In the genomic region with DNA sequence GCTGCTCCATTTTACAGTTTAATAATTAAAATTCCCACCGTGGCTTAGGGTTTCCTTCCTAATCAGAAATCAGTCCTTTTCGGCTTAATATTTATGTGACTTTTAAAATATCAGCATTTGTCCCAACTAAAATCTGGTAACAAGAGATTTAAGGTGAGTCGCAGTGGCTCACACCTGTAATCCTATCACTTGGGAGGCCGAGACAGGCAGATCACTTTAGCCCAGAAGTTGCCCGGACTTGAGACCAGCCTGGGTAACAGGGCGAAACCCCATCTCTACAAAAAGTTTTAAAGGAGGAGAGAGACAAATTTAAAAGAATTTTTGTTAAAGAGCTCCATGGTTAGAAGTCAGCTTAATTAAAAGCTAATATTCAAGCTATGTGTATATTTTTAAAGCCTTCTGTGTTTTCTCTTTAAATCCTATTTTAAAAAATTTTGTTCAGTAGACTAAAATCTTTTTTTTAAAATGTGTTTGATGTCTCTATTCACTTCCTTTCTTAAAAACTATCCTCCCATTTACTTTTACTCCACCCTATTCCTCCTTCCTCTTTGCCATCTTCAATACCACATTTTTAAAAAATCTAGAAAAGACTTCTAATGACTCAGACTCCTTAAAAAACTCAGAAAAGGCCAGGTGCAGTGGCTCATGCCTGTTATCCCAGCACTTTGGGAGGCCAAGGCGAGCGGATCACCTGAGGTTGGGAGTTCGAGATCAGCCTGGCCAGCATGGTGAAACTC, we compare ENCODE assay signal across 15 cellular contexts. TPM values are rescaled to one million over a fixed set of nuclear protein-coding genes. Genes with fewer than 3 reads are reported as not detected.
DNase-seq lines count a peak whose midpoint lies in the region; ATAC-seq and TF ChIP-seq lines count a peak whose summit lies in the region.
"Had no signal": no experiment of that assay in that cellular context is flagged by ENCODE, and none has a peak within 500 bp of the region (broad histone marks: within the 10 kb centered on the region; RNA-seq: fewer than 3 reads in every experiment).

No MANE protein-coding gene starts in this region.

- no peaks in the 10 kb centered on the region for H3K4me1 ChIP-seq in breast epithelium
- H3K4me1 ChIP-seq in RWPE2 (ENCODE audit: insufficient read depth, poor library complexity, severe bottlenecking) = peaks cover 7% of the 10 kb centered on the region
- H3K4me1 ChIP-seq: SJCRH30 had no signal

- H3K27ac Mint-ChIP-seq in MCF 10A (ENCODE audit: low read depth, unreplicated experiment) = peak overlapping the region; percentile 39

- no peaks in the 10 kb centered on the region for H3K4me1 Mint-ChIP-seq in MCF 10A (ENCODE audit: insufficient read depth, unreplicated experiment)

- TF ChIP-seq POLR2A in breast epithelium (IDR thresholded peaks at IDR 0.05) = no peak

- no peak overlapping the region for H3K27ac ChIP-seq in breast epithelium
- no peak overlapping the region for H3K27ac ChIP-seq in RWPE2 (ENCODE audit: poor library complexity, severe bottlenecking)
- H3K27ac ChIP-seq in epithelial cell of prostate = peak overlapping the region; percentile 32
- H3K27ac ChIP-seq: SJCRH30 had no signal

- H3K4me3 ChIP-seq in breast epithelium (no peak overlapping the region), RWPE2 (ENCODE audit: severe bottlenecking) (no peak overlapping the region)
- H3K4me3 ChIP-seq: SJCRH30 had no signal

- ATAC-seq in RWPE2 (ENCODE audit: low read depth) (peak; percentile 63), GM21360 (IDR thresholded peaks at IDR 0.05; ENCODE audit: unreplicated experiment) (no peak), HG03135 (IDR thresholded peaks at IDR 0.05; ENCODE audit: unreplicated experiment) (no peak)

- intact Hi-C loops in MCF 10A (cut with micrococcal nuclease) = no loop called here
- intact Hi-C loops in breast epithelium (cut with DNase I; ENCODE audit: low total_unique reads) = no loop called here

- in situ Hi-C loops in ACHN (cut with HindIII; ENCODE audit: low pct_ligation_motif_present, low pct_unique_long_range_greater_than_20kb, low sequenced_read_pairs) = no loop called here

- H3K36me3 Mint-ChIP-seq in MCF 10A (ENCODE audit: insufficient read depth, unreplicated experiment) = no peaks in the 10 kb centered on the region
- H3K36me3 Mint-ChIP-seq: IgD-negative memory B cell had no signal

- TF ChIP-seq CTCF in MCF 10A (IDR thresholded peaks at IDR 0.05; ENCODE audit: unreplicated experiment) = no peak
- no peak for TF ChIP-seq CTCF in breast epithelium (IDR thresholded peaks at IDR 0.05)
- no peak for TF ChIP-seq CTCF in RWPE2 (IDR thresholded peaks at IDR 0.05; ENCODE audit: poor library complexity, severe bottlenecking)

- CTCF ChIA-PET in MCF 10A (lab: Yijun Ruan, JAX) = interaction anchor here (1.2 to 3.5 kb wide), 5 partner anchors 9 to 18 kb away, joined by 3 to 12 read pairs (median 8); a partner anchor contains a TSS

- DNase-seq in MCF 10A (ENCODE audit: unreplicated experiment) = no peak
- no peak for DNase-seq in breast epithelium (ENCODE audit: low spot score in 2 of 2)
- no peak for DNase-seq in RWPE2 (ENCODE audit: low spot score)
- no peak for DNase-seq in epithelial cell of prostate (ENCODE audit: low read depth, low spot score)
- no peak for DNase-seq in ACHN
- DNase-seq: DMS53, HCEC 1CT, NCI-H1436, NCI-H2081, NCI-H510A treated with DMSO at 0.1 percent for 48 hours, SJCRH30 had no signal

- BruUV-seq in MCF 10A (replicated peaks; lab: Mats Ljungman, UMichigan) = no TSS peak

- POLR2A ChIA-PET in MCF 10A (lab: Yijun Ruan, JAX) = interaction anchor here (0.6 to 1.4 kb wide), 4 partner anchors 7 to 155 kb away, joined by 3 to 4 read pairs (median 4); no protein-coding TSS in a partner anchor

- H3K36me3 ChIP-seq in breast epithelium (no peaks in the 10 kb centered on the region), RWPE2 (ENCODE audit: low read depth) (no peaks in the 10 kb centered on the region)
- H3K36me3 ChIP-seq: SJCRH30 had no signal

- no peaks in the 10 kb centered on the region for H3K27me3 ChIP-seq in breast epithelium
- no peaks in the 10 kb centered on the region for H3K27me3 ChIP-seq in RWPE2 (ENCODE audit: insufficient read depth, poor library complexity, severe bottlenecking)

- no peak overlapping the region for H3K4me3 Mint-ChIP-seq in MCF 10A (ENCODE audit: unreplicated experiment)
- H3K4me3 Mint-ChIP-seq: IgD-negative memory B cell had no signal

- peaks cover 10% of the 10 kb centered on the region for H3K27me3 Mint-ChIP-seq in MCF 10A (ENCODE audit: insufficient read depth, unreplicated experiment)
- H3K27me3 Mint-ChIP-seq: IgD-negative memory B cell had no signal

- H3K9me3 Mint-ChIP-seq in MCF 10A (ENCODE audit: unreplicated experiment) = no peaks in the 10 kb centered on the region
- H3K9me3 Mint-ChIP-seq: IgD-negative memory B cell had no signal

- H3K9me3 ChIP-seq in breast epithelium = no peaks in the 10 kb centered on the region
- no peaks in the 10 kb centered on the region for H3K9me3 ChIP-seq in RWPE2 (ENCODE audit: severe bottlenecking)
- H3K9me3 ChIP-seq: SJCRH30 had no signal

RNA-seq across cellular contexts. Expression of a gene that starts 3.8 kb away (rescaled TPM):
- not detected in 2 replicates for total RNA-seq in MCF 10A (2022)
- not detected for total RNA-seq in breast epithelium
- total RNA-seq: RPMI7951, SJCRH30 had no signal

RNA-seq across cellular contexts. Expression of a gene that starts 13.8 kb away (rescaled TPM):
- total RNA-seq in MCF 10A (2022) (5.2 and 6.2 TPM in 2 replicates), breast epithelium (1 to 10 TPM; 4.3 to 6.6 (median 6.1) TPM)

RNA-seq across cellular contexts. Expression of a gene that starts 29.8 kb away (rescaled TPM):
- total RNA-seq in MCF 10A (2022) = 0.12 and 0.42 TPM in 2 replicates
- 1 to 10 TPM in 1 of 3 donors, under 1 TPM in 2; 0.15 to 2.2 (median 0.98) TPM for total RNA-seq in breast epithelium
- total RNA-seq: RPMI7951 had no signal

RNA-seq across cellular contexts. Expression of a gene that starts 58.4 kb away (rescaled TPM):
- 17.5 and 22.5 TPM in 2 replicates for total RNA-seq in MCF 10A (2022)
- total RNA-seq in breast epithelium = 10 to 100 TPM in 2 of 3 donors, 1 to 10 TPM in 1; 6.9 to 13.3 (median 10.9) TPM
